In the genomic region with DNA sequence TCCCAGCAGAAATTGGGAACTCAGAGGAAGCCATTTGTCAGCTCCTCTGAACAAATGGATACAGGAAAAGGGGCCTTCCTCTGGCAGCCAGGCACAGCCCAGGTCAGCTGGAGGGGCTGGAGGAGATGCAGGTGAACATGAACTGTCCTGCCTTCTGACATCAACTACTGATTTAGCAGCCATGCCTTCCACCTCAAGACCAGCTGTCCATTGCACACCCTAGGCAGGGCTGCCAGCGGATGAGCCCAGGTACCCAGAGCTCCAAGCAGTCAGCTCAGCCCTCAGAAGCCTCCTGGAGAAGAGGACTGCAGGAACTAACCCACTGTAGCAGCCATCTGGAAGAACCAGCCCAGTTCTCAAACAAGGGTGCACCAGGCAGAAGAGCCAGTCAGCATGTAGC, we compare ENCODE assay signal across 11 cellular contexts. TPM values are rescaled to one million over a fixed set of nuclear protein-coding genes. Genes with fewer than 3 reads are reported as not detected.
A peak's percentile ranks its signal among the peaks of the same experiment; 100 is the strongest.
DNase-seq lines count a peak whose midpoint lies in the region; ATAC-seq and TF ChIP-seq lines count a peak whose summit lies in the region.
"Had no signal": no experiment of that assay in that cellular context is flagged by ENCODE, and none has a peak within 500 bp of the region (broad histone marks: within the 10 kb centered on the region; RNA-seq: fewer than 3 reads in every experiment).

No MANE protein-coding gene starts in this region.

- POLR2A ChIA-PET in activated CD8-positive, alpha-beta T cell treated with anti-CD3 and anti-CD28 coated beads for 36 hours (lab: Charles Lee): no interaction called here

- ATAC-seq in stimulated activated naive CD8-positive, alpha-beta T cell treated with anti-CD3 and anti-CD28 coated beads, Interleukin-15, amount 100 ng/mL, for 72 hours: no peak
- ATAC-seq in stimulated activated naive CD8-positive, alpha-beta T cell treated with anti-CD3 and anti-CD28 coated beads, Interleukin-15, Interleukin-2, amounts not matched to agents 100 U/mL and 50 U/mL, for 24 hours: no peak
- ATAC-seq in activated CD8-positive, alpha-beta T cell treated with anti-CD3 and anti-CD28 coated beads for 36 hours: no peak

- H3K9me3 Mint-ChIP-seq in stimulated activated naive CD8-positive, alpha-beta T cell treated with anti-CD3 and anti-CD28 coated beads, Interleukin-15, amount 100 ng/mL, for 72 hours: peaks cover 9% of the 10 kb centered on the region in 2 donors
- peaks cover 5% of the 10 kb centered on the region for H3K9me3 Mint-ChIP-seq in activated CD8-positive, alpha-beta T cell treated with anti-CD3 and anti-CD28 coated beads for 36 hours

- peaks cover 13% of the 10 kb centered on the region for H3K36me3 Mint-ChIP-seq in activated CD8-positive, alpha-beta T cell treated with anti-CD3 and anti-CD28 coated beads for 36 hours (ENCODE audit: low read depth)

- H3K27me3 Mint-ChIP-seq in stimulated activated naive CD8-positive, alpha-beta T cell treated with anti-CD3 and anti-CD28 coated beads, Interleukin-15, amount 100 ng/mL, for 72 hours: no peaks in the 10 kb centered on the region
- H3K27me3 Mint-ChIP-seq in activated CD8-positive, alpha-beta T cell treated with anti-CD3 and anti-CD28 coated beads for 36 hours: no peaks in the 10 kb centered on the region

- CTCF ChIA-PET in activated CD8-positive, alpha-beta T cell treated with anti-CD3 and anti-CD28 coated beads for 36 hours (lab: Charles Lee): interaction anchor here (2.2 to 2.6 kb wide), 2 partner anchors 14 to 56 kb away, joined by 7 to 10 read pairs; no protein-coding TSS in a partner anchor

- DNase-seq in stimulated activated naive CD8-positive, alpha-beta T cell treated with anti-CD3 and anti-CD28 coated beads, Interleukin-15, amount 100 ng/mL, for 72 hours: no peak
- no peak for DNase-seq in stimulated activated naive CD8-positive, alpha-beta T cell treated with anti-CD3 and anti-CD28 coated beads, Interleukin-15, Interleukin-2, amounts not matched to agents 100 U/mL and 50 U/mL, for 24 hours
- no peak for DNase-seq in activated CD8-positive, alpha-beta T cell treated with anti-CD3 and anti-CD28 coated beads for 36 hours
- DNase-seq in mesenteric fat pad (ENCODE audit: low spot score) (peak; percentile 24), NCI-H82 treated with DMSO at 0.1 percent for 48 hours (lab: John Stamatoyannopoulos, UW; ENCODE audit: unreplicated experiment) (no peak), GM20000 (ENCODE audit: low spot score) (no peak), NCI-H446 treated with DMSO at 0.1 percent for 48 hours (lab: John Stamatoyannopoulos, UW) (no peak)
- DNase-seq: DMS153, NCI-H1092, NCI-H1694 treated with DMSO at 0.1 percent for 48 hours, NCI-H774 had no signal

- no peak overlapping the region for H3K4me3 Mint-ChIP-seq in stimulated activated naive CD8-positive, alpha-beta T cell treated with anti-CD3 and anti-CD28 coated beads, Interleukin-15, amount 100 ng/mL, for 72 hours
- H3K4me3 Mint-ChIP-seq in activated CD8-positive, alpha-beta T cell treated with anti-CD3 and anti-CD28 coated beads for 36 hours: no peak overlapping the region

- no peak for TF ChIP-seq CTCF in activated CD8-positive, alpha-beta T cell treated with anti-CD3 and anti-CD28 coated beads for 36 hours (IDR thresholded peaks at IDR 0.05)
- TF ChIP-seq CTCF in GM20000 (IDR thresholded peaks at IDR 0.05; ENCODE audit: extremely low read depth, missing control alignments): no peak

- peaks cover 78% of the 10 kb centered on the region for H3K4me1 Mint-ChIP-seq in stimulated activated naive CD8-positive, alpha-beta T cell treated with anti-CD3 and anti-CD28 coated beads, Interleukin-15, amount 100 ng/mL, for 72 hours
- peaks cover 65% of the 10 kb centered on the region for H3K4me1 Mint-ChIP-seq in activated CD8-positive, alpha-beta T cell treated with anti-CD3 and anti-CD28 coated beads for 36 hours (ENCODE audit: low read depth)

- intact Hi-C loops in activated CD8-positive, alpha-beta T cell treated with anti-CD3 and anti-CD28 coated beads for 36 hours (cut with micrococcal nuclease): loop anchor here (5.0 kb wide), 1 partner anchor 49 kb away; no protein-coding TSS in a partner anchor

- H3K27ac Mint-ChIP-seq in stimulated activated naive CD8-positive, alpha-beta T cell treated with anti-CD3 and anti-CD28 coated beads, Interleukin-15, amount 100 ng/mL, for 72 hours: peak overlapping the region; percentile 86 to 96
- H3K27ac Mint-ChIP-seq in activated CD8-positive, alpha-beta T cell treated with anti-CD3 and anti-CD28 coated beads for 36 hours: peak overlapping the region; percentile 88

RNA-seq across cellular contexts. Expression of gene GDF10, which starts 44.1 kb away (rescaled TPM):
- total RNA-seq in activated CD8-positive, alpha-beta T cell treated with anti-CD3 and anti-CD28 coated beads for 36 hours: 1 to 10 TPM; 1.4 to 1.5 TPM
- total RNA-seq in mesenteric fat pad: 0.26 TPM
